ENCODE assay signal across 1 cellular context in the genomic region with DNA sequence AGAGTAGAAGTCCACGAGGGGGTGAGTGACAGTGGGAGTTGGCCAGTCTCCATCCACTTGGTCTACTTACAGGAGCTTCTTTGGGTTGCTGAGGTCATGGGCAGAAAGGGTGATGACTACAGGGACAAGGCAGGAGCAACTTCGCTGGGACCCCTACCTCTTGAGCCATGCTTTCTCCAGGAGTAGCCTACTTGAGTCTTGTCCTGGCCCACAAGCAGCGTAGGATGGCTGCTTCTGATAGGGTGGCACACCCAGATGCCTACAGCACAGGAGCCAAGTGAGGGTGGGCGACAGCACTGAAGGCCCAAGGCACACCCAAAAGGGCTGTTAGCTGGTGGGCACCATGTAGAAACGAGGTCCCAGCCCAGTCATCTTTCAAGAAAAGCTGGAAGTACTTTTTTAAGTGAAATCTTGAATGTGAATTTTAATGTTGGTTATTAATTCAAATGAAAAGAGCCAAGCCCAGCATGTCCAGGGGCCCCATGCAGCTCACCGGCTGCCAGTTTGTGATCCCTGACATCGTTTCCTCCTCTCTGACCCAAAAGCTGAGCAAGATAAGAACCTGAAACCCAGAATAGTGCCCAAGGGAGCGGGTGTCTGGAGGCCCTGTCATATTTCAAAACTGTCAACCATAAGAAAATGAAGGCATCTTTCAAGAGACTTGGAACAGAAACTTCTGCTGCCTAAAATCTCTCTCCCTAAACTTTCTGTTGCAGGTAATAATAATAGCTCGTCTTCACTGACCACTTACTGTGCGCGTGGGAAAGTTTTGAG.
A peak's percentile ranks its signal among the peaks of the same experiment; 100 is the strongest.
TF ChIP-seq lines count a peak whose summit lies in the region.

No MANE protein-coding gene starts in this region.

TF ChIP-seq in K562, 482 proteins besides CTCF, POLR2A, EP300 and RAD21:
- TF ChIP-seq, protein P1, sequence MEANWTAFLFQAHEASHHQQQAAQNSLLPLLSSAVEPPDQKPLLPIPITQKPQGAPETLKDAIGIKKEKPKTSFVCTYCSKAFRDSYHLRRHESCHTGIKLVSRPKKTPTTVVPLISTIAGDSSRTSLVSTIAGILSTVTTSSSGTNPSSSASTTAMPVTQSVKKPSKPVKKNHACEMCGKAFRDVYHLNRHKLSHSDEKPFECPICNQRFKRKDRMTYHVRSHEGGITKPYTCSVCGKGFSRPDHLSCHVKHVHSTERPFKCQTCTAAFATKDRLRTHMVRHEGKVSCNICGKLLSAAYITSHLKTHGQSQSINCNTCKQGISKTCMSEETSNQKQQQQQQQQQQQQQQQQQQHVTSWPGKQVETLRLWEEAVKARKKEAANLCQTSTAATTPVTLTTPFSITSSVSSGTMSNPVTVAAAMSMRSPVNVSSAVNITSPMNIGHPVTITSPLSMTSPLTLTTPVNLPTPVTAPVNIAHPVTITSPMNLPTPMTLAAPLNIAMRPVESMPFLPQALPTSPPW (CRISPR knock-in tag; IDR thresholded peaks at IDR 0.05) = no peak
- TF ChIP-seq, protein P2, sequence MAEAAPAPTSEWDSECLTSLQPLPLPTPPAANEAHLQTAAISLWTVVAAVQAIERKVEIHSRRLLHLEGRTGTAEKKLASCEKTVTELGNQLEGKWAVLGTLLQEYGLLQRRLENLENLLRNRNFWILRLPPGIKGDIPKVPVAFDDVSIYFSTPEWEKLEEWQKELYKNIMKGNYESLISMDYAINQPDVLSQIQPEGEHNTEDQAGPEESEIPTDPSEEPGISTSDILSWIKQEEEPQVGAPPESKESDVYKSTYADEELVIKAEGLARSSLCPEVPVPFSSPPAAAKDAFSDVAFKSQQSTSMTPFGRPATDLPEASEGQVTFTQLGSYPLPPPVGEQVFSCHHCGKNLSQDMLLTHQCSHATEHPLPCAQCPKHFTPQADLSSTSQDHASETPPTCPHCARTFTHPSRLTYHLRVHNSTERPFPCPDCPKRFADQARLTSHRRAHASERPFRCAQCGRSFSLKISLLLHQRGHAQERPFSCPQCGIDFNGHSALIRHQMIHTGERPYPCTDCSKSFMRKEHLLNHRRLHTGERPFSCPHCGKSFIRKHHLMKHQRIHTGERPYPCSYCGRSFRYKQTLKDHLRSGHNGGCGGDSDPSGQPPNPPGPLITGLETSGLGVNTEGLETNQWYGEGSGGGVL (CRISPR knock-in tag; IDR thresholded peaks at IDR 0.05) = no peak
- TF ChIP-seq SETDB1 (IDR thresholded peaks at IDR 0.05; ENCODE audit: low read length) (no peak), PTTG1 (tag; IDR thresholded peaks at IDR 0.05; ENCODE audit: low read depth) (no peak), HDAC2 (IDR thresholded peaks at IDR 0.05) (no peak), JUN (IDR thresholded peaks at IDR 0.05; ENCODE audit: borderline replicate concordance, low read depth, low read length) (no peak), JUN (CRISPR knock-in tag; IDR thresholded peaks at IDR 0.05; ENCODE audit: borderline replicate concordance) (no peak), ESRRB (CRISPR knock-in tag; IDR thresholded peaks at IDR 0.05; ENCODE audit: borderline replicate concordance) (no peak), FOXJ2 (tag; IDR thresholded peaks at IDR 0.05) (no peak), HIVEP1 (CRISPR knock-in tag; IDR thresholded peaks at IDR 0.05) (no peak), MEIS2 (IDR thresholded peaks at IDR 0.05; ENCODE audit: partially characterized antibody) (peak; percentile 52), FOXP1 (CRISPR knock-in tag; IDR thresholded peaks at IDR 0.05) (no peak), ZNF24 (IDR thresholded peaks at IDR 0.05) (no peak), ZNF316 (IDR thresholded peaks at IDR 0.05) (peak; percentile 48), TAL1 (IDR thresholded peaks at IDR 0.05) (no peak), RBBP5 (IDR thresholded peaks at IDR 0.05; ENCODE audit: borderline replicate concordance, insufficient read depth, low read length, poor library complexity, severe bottlenecking) (no peak)
- TF ChIP-seq, protein P3, sequence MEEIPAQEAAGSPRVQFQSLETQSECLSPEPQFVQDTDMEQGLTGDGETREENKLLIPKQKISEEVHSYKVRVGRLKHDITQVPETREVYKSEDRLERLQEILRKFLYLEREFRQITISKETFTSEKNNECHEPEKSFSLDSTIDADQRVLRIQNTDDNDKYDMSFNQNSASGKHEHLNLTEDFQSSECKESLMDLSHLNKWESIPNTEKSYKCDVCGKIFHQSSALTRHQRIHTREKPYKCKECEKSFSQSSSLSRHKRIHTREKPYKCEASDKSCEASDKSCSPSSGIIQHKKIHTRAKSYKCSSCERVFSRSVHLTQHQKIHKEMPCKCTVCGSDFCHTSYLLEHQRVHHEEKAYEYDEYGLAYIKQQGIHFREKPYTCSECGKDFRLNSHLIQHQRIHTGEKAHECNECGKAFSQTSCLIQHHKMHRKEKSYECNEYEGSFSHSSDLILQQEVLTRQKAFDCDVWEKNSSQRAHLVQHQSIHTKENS (CRISPR knock-in tag; IDR thresholded peaks at IDR 0.05) = no peak
- TF ChIP-seq, protein P4, sequence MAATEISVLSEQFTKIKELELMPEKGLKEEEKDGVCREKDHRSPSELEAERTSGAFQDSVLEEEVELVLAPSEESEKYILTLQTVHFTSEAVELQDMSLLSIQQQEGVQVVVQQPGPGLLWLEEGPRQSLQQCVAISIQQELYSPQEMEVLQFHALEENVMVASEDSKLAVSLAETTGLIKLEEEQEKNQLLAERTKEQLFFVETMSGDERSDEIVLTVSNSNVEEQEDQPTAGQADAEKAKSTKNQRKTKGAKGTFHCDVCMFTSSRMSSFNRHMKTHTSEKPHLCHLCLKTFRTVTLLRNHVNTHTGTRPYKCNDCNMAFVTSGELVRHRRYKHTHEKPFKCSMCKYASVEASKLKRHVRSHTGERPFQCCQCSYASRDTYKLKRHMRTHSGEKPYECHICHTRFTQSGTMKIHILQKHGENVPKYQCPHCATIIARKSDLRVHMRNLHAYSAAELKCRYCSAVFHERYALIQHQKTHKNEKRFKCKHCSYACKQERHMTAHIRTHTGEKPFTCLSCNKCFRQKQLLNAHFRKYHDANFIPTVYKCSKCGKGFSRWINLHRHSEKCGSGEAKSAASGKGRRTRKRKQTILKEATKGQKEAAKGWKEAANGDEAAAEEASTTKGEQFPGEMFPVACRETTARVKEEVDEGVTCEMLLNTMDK (IDR thresholded peaks at IDR 0.05; ENCODE audit: borderline replicate concordance, insufficient read depth, low read depth, low read length, poor library complexity, severe bottlenecking) = no peak
- TF ChIP-seq, protein P5, sequence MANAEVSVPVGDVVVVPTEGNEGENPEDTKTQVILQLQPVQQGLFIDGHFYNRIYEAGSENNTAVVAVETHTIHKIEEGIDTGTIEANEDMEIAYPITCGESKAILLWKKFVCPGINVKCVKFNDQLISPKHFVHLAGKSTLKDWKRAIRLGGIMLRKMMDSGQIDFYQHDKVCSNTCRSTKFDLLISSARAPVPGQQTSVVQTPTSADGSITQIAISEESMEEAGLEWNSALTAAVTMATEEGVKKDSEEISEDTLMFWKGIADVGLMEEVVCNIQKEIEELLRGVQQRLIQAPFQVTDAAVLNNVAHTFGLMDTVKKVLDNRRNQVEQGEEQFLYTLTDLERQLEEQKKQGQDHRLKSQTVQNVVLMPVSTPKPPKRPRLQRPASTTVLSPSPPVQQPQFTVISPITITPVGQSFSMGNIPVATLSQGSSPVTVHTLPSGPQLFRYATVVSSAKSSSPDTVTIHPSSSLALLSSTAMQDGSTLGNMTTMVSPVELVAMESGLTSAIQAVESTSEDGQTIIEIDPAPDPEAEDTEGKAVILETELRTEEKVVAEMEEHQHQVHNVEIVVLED (CRISPR knock-in tag; IDR thresholded peaks at IDR 0.05) = no peak
- TF ChIP-seq, protein P6, sequence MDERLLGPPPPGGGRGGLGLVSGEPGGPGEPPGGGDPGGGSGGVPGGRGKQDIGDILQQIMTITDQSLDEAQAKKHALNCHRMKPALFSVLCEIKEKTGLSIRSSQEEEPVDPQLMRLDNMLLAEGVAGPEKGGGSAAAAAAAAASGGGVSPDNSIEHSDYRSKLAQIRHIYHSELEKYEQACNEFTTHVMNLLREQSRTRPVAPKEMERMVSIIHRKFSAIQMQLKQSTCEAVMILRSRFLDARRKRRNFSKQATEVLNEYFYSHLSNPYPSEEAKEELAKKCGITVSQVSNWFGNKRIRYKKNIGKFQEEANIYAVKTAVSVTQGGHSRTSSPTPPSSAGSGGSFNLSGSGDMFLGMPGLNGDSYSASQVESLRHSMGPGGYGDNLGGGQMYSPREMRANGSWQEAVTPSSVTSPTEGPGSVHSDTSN (CRISPR knock-in tag; IDR thresholded peaks at IDR 0.05; ENCODE audit: low read depth) = no peak
- TF ChIP-seq, protein P6 (tag; conservative IDR thresholded peaks at IDR 0.05; ENCODE audit: low read depth) = 0 out of 2 replicates have a peak, but pooled peaks have one; percentile 30
TF ChIP-seq in K562: peak in this region for 3.
